Comparison of ENCODE assay signal across 1 cellular context in the genomic region with DNA sequence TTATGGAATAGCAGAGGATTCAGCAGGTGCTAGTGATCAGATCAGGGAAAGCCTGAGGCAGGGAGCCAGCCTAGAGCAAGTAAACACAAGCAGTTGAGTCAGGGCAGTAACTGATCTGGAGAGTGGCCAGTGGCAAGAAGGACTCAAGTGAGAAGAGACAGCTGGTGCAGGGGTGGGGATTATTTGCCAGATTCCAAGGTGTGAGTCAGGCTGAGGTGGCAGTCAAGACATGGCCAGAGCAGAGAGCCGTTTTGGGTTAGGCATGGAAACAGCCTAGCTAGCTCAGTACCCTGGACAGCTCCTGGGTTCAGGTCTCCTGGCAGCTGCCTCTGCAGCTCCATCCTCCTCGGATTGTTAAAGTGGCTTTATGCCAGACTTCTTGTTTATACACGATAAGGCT.
A peak's percentile ranks its signal among the peaks of the same experiment; 100 is the strongest.
TF ChIP-seq lines count a peak whose summit lies in the region.

No MANE protein-coding gene starts in this region.

TF ChIP-seq in HepG2, 621 proteins besides CTCF, POLR2A, EP300 and RAD21 (continued from another document and continues in another):
- TF ChIP-seq, protein P1, sequence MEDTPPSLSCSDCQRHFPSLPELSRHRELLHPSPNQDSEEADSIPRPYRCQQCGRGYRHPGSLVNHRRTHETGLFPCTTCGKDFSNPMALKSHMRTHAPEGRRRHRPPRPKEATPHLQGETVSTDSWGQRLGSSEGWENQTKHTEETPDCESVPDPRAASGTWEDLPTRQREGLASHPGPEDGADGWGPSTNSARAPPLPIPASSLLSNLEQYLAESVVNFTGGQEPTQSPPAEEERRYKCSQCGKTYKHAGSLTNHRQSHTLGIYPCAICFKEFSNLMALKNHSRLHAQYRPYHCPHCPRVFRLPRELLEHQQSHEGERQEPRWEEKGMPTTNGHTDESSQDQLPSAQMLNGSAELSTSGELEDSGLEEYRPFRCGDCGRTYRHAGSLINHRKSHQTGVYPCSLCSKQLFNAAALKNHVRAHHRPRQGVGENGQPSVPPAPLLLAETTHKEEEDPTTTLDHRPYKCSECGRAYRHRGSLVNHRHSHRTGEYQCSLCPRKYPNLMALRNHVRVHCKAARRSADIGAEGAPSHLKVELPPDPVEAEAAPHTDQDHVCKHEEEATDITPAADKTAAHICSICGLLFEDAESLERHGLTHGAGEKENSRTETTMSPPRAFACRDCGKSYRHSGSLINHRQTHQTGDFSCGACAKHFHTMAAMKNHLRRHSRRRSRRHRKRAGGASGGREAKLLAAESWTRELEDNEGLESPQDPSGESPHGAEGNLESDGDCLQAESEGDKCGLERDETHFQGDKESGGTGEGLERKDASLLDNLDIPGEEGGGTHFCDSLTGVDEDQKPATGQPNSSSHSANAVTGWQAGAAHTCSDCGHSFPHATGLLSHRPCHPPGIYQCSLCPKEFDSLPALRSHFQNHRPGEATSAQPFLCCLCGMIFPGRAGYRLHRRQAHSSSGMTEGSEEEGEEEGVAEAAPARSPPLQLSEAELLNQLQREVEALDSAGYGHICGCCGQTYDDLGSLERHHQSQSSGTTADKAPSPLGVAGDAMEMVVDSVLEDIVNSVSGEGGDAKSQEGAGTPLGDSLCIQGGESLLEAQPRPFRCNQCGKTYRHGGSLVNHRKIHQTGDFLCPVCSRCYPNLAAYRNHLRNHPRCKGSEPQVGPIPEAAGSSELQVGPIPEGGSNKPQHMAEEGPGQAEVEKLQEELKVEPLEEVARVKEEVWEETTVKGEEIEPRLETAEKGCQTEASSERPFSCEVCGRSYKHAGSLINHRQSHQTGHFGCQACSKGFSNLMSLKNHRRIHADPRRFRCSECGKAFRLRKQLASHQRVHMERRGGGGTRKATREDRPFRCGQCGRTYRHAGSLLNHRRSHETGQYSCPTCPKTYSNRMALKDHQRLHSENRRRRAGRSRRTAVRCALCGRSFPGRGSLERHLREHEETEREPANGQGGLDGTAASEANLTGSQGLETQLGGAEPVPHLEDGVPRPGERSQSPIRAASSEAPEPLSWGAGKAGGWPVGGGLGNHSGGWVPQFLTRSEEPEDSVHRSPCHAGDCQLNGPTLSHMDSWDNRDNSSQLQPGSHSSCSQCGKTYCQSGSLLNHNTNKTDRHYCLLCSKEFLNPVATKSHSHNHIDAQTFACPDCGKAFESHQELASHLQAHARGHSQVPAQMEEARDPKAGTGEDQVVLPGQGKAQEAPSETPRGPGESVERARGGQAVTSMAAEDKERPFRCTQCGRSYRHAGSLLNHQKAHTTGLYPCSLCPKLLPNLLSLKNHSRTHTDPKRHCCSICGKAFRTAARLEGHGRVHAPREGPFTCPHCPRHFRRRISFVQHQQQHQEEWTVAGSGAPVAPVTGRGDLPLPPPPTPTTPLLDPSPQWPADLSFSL (CRISPR knock-in tag; IDR thresholded peaks at IDR 0.05): no peak
- TF ChIP-seq AHR (CRISPR knock-in tag; IDR thresholded peaks at IDR 0.05): no peak
- TF ChIP-seq PRMT3 (CRISPR knock-in tag; IDR thresholded peaks at IDR 0.05; ENCODE audit: borderline replicate concordance, low read depth): no peak
- TF ChIP-seq, protein P2, sequence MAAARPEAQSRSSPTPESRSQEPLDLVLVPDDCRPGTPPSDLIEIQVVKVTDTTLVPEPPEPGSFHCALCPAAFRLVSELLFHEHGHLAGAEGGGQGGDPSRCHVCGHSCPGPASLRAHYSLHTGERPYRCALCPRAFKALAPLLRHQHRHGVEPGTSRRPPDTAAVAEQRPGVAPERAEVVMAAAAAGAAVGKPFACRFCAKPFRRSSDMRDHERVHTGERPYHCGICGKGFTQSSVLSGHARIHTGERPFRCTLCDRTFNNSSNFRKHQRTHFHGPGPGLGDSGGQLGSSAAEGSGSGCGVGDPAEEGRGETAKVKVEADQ (CRISPR knock-in tag; IDR thresholded peaks at IDR 0.05; ENCODE audit: borderline replicate concordance): no peak
- no peak for TF ChIP-seq SALL2 (CRISPR knock-in tag; IDR thresholded peaks at IDR 0.05)
- TF ChIP-seq, protein P3, sequence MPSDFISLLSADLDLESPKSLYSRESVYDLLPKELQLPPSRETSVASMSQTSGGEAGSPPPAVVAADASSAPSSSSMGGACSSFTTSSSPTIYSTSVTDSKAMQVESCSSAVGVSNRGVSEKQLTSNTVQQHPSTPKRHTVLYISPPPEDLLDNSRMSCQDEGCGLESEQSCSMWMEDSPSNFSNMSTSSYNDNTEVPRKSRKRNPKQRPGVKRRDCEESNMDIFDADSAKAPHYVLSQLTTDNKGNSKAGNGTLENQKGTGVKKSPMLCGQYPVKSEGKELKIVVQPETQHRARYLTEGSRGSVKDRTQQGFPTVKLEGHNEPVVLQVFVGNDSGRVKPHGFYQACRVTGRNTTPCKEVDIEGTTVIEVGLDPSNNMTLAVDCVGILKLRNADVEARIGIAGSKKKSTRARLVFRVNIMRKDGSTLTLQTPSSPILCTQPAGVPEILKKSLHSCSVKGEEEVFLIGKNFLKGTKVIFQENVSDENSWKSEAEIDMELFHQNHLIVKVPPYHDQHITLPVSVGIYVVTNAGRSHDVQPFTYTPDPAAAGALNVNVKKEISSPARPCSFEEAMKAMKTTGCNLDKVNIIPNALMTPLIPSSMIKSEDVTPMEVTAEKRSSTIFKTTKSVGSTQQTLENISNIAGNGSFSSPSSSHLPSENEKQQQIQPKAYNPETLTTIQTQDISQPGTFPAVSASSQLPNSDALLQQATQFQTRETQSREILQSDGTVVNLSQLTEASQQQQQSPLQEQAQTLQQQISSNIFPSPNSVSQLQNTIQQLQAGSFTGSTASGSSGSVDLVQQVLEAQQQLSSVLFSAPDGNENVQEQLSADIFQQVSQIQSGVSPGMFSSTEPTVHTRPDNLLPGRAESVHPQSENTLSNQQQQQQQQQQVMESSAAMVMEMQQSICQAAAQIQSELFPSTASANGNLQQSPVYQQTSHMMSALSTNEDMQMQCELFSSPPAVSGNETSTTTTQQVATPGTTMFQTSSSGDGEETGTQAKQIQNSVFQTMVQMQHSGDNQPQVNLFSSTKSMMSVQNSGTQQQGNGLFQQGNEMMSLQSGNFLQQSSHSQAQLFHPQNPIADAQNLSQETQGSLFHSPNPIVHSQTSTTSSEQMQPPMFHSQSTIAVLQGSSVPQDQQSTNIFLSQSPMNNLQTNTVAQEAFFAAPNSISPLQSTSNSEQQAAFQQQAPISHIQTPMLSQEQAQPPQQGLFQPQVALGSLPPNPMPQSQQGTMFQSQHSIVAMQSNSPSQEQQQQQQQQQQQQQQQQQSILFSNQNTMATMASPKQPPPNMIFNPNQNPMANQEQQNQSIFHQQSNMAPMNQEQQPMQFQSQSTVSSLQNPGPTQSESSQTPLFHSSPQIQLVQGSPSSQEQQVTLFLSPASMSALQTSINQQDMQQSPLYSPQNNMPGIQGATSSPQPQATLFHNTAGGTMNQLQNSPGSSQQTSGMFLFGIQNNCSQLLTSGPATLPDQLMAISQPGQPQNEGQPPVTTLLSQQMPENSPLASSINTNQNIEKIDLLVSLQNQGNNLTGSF (CRISPR knock-in tag; IDR thresholded peaks at IDR 0.05): peak; percentile 68; the same call in 1 of the 2 replicates
- TF ChIP-seq, protein P4, sequence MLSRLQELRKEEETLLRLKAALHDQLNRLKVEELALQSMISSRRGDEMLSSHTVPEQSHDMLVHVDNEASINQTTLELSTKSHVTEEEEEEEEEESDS (CRISPR knock-in tag; IDR thresholded peaks at IDR 0.05; ENCODE audit: borderline replicate concordance): no peak
- TF ChIP-seq RARA (CRISPR knock-in tag; IDR thresholded peaks at IDR 0.05): peak; percentile 65
- TF ChIP-seq SIN3A (IDR thresholded peaks at IDR 0.05; ENCODE audit: borderline replicate concordance, low read depth, low read length): no peak
- no peak for TF ChIP-seq ZNF564 (CRISPR knock-in tag; IDR thresholded peaks at IDR 0.05)
- TF ChIP-seq, protein P5, sequence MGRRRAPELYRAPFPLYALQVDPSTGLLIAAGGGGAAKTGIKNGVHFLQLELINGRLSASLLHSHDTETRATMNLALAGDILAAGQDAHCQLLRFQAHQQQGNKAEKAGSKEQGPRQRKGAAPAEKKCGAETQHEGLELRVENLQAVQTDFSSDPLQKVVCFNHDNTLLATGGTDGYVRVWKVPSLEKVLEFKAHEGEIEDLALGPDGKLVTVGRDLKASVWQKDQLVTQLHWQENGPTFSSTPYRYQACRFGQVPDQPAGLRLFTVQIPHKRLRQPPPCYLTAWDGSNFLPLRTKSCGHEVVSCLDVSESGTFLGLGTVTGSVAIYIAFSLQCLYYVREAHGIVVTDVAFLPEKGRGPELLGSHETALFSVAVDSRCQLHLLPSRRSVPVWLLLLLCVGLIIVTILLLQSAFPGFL (CRISPR knock-in tag; IDR thresholded peaks at IDR 0.05): no peak
- no peak for TF ChIP-seq MEIS1 (CRISPR knock-in tag; IDR thresholded peaks at IDR 0.05; ENCODE audit: borderline replicate concordance)
- no peak for TF ChIP-seq PCBP2 (optimal IDR thresholded peaks at IDR 0.05; ENCODE audit: low read depth, low read length, poor library complexity, severe bottlenecking)
- TF ChIP-seq ZNF775 (CRISPR knock-in tag; IDR thresholded peaks at IDR 0.05; ENCODE audit: borderline replicate concordance): no peak
- no peak for TF ChIP-seq MBD4 (IDR thresholded peaks at IDR 0.05; ENCODE audit: borderline replicate concordance, low read length)
- no peak for TF ChIP-seq HDAC1 (CRISPR knock-in tag; IDR thresholded peaks at IDR 0.05)
- TF ChIP-seq KLF13 (CRISPR knock-in tag; IDR thresholded peaks at IDR 0.05): no peak
- no peak for TF ChIP-seq ZNF296 (CRISPR knock-in tag; conservative IDR thresholded peaks at IDR 0.05)
- TF ChIP-seq KDM2A (CRISPR knock-in tag; IDR thresholded peaks at IDR 0.05; ENCODE audit: borderline replicate concordance, low read depth): 0 out of 2 replicates have a peak, but pooled peaks have one; percentile 32
- TF ChIP-seq KDM5A (IDR thresholded peaks at IDR 0.05; ENCODE audit: borderline replicate concordance, low read length): no peak
- TF ChIP-seq, protein P6, sequence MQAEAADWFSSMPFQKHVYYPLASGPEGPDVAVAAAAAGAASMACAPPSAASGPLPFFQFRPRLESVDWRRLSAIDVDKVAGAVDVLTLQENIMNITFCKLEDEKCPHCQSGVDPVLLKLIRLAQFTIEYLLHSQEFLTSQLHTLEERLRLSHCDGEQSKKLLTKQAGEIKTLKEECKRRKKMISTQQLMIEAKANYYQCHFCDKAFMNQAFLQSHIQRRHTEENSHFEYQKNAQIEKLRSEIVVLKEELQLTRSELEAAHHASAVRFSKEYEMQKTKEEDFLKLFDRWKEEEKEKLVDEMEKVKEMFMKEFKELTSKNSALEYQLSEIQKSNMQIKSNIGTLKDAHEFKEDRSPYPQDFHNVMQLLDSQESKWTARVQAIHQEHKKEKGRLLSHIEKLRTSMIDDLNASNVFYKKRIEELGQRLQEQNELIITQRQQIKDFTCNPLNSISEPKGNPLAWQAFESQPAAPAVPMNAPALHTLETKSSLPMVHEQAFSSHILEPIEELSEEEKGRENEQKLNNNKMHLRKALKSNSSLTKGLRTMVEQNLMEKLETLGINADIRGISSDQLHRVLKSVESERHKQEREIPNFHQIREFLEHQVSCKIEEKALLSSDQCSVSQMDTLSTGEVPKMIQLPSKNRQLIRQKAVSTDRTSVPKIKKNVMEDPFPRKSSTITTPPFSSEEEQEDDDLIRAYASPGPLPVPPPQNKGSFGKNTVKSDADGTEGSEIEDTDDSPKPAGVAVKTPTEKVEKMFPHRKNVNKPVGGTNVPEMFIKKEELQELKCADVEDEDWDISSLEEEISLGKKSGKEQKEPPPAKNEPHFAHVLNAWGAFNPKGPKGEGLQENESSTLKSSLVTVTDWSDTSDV (CRISPR knock-in tag; IDR thresholded peaks at IDR 0.05): no peak; the same call in 1 of the 2 replicates
- peak; percentile 77 for TF ChIP-seq ZNF331 (CRISPR knock-in tag; IDR thresholded peaks at IDR 0.05)
- TF ChIP-seq ZNF816 (CRISPR knock-in tag; IDR thresholded peaks at IDR 0.05; ENCODE audit: borderline replicate concordance): no peak
- TF ChIP-seq ZNF850 (CRISPR knock-in tag; conservative IDR thresholded peaks at IDR 0.05): no peak
- TF ChIP-seq, protein P7, sequence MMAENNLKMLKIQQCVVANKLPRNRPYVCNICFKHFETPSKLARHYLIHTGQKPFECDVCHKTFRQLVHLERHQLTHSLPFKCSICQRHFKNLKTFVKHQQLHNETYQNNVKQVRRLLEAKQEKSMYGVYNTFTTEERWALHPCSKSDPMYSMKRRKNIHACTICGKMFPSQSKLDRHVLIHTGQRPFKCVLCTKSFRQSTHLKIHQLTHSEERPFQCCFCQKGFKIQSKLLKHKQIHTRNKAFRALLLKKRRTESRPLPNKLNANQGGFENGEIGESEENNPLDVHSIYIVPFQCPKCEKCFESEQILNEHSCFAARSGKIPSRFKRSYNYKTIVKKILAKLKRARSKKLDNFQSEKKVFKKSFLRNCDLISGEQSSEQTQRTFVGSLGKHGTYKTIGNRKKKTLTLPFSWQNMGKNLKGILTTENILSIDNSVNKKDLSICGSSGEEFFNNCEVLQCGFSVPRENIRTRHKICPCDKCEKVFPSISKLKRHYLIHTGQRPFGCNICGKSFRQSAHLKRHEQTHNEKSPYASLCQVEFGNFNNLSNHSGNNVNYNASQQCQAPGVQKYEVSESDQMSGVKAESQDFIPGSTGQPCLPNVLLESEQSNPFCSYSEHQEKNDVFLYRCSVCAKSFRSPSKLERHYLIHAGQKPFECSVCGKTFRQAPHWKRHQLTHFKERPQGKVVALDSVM (CRISPR knock-in tag; IDR thresholded peaks at IDR 0.05): no peak
- TF ChIP-seq MTA3 (CRISPR knock-in tag; IDR thresholded peaks at IDR 0.05): no peak
- TF ChIP-seq ZNF619 (CRISPR knock-in tag; IDR thresholded peaks at IDR 0.05): no peak
- no peak for TF ChIP-seq SKI (IDR thresholded peaks at IDR 0.05; ENCODE audit: partially characterized antibody)
- TF ChIP-seq MAF1 (CRISPR knock-in tag; IDR thresholded peaks at IDR 0.05; ENCODE audit: borderline replicate concordance): 0 out of 2 replicates have a peak, but pooled peaks have one; percentile 60
- peak; percentile 62; the same call in 1 of the 2 replicates for TF ChIP-seq KMT2B (CRISPR knock-in tag; IDR thresholded peaks at IDR 0.05)
- TF ChIP-seq ZNF724P (CRISPR knock-in tag; IDR thresholded peaks at IDR 0.05; ENCODE audit: borderline replicate concordance): no peak
- TF ChIP-seq, protein P8, sequence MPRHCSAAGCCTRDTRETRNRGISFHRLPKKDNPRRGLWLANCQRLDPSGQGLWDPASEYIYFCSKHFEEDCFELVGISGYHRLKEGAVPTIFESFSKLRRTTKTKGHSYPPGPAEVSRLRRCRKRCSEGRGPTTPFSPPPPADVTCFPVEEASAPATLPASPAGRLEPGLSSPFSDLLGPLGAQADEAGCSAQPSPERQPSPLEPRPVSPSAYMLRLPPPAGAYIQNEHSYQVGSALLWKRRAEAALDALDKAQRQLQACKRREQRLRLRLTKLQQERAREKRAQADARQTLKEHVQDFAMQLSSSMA (CRISPR knock-in tag; IDR thresholded peaks at IDR 0.05): no peak
- TF ChIP-seq HNRNPUL1 (IDR thresholded peaks at IDR 0.05; ENCODE audit: low read depth, low read length): no peak
- peak; percentile 43; the same call in 1 of the 2 replicates for TF ChIP-seq ZNF607 (CRISPR knock-in tag; IDR thresholded peaks at IDR 0.05; ENCODE audit: borderline replicate concordance)
- TF ChIP-seq, protein P9, sequence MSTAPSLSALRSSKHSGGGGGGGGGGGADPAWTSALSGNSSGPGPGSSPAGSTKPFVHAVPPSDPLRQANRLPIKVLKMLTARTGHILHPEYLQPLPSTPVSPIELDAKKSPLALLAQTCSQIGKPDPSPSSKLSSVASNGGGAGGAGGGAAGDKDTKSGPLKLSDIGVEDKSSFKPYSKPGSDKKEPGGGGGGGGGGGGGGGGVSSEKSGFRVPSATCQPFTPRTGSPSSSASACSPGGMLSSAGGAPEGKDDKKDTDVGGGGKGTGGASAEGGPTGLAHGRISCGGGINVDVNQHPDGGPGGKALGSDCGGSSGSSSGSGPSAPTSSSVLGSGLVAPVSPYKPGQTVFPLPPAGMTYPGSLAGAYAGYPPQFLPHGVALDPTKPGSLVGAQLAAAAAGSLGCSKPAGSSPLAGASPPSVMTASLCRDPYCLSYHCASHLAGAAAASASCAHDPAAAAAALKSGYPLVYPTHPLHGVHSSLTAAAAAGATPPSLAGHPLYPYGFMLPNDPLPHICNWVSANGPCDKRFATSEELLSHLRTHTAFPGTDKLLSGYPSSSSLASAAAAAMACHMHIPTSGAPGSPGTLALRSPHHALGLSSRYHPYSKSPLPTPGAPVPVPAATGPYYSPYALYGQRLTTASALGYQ (CRISPR knock-in tag; IDR thresholded peaks at IDR 0.05): no peak
- TF ChIP-seq ELF4 (CRISPR knock-in tag; IDR thresholded peaks at IDR 0.05; ENCODE audit: borderline replicate concordance): no peak
